In the genomic region with DNA sequence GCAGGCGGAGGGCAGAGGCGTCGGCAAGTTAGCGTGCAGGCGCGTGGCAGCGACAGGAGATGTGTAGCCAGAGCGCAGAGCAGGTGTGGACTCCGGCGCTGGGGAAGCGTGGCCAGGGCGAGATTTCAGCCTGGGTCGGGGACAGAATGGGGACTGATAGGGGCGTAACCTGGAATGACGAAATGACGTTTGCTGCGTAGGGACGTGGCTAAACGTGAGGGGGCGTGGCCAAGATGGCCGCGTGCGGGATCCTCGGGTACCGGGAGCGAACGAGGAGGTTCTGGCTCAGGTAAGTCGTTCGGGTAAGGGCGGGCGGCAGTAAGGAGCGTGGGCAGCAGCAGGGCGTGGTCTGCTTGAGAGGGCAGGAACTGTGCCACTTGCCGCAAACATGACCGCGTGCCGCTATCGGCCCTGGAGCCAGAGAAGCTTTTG, we compare ENCODE assay signal across 1 cellular context.
A peak's percentile ranks its signal among the peaks of the same experiment; 100 is the strongest.
TF ChIP-seq lines count a peak whose summit lies in the region.

No MANE protein-coding gene starts in this region.

TF ChIP-seq in HepG2, 621 proteins besides CTCF, POLR2A, EP300 and RAD21 (continued from another document and continues in another):
- peak; percentile 92 for TF ChIP-seq ZHX1 (CRISPR knock-in tag; IDR thresholded peaks at IDR 0.05; ENCODE audit: low read depth)
- peak; percentile 60 for TF ChIP-seq GABPB1 (CRISPR knock-in tag; IDR thresholded peaks at IDR 0.05)
- no peak; the same call in 1 of the 2 replicates for TF ChIP-seq ZNF563 (CRISPR knock-in tag; IDR thresholded peaks at IDR 0.05)
- peak; percentile 8 for TF ChIP-seq NAIF1 (CRISPR knock-in tag; IDR thresholded peaks at IDR 0.05; ENCODE audit: borderline replicate concordance)
- TF ChIP-seq ERF (CRISPR knock-in tag; IDR thresholded peaks at IDR 0.05): no peak
- TF ChIP-seq CEBPB (IDR thresholded peaks at IDR 0.05; ENCODE audit: borderline replicate concordance, low read depth, low read length): peak; percentile 9; the same call in 1 of the 2 replicates
- TF ChIP-seq, protein P1, sequence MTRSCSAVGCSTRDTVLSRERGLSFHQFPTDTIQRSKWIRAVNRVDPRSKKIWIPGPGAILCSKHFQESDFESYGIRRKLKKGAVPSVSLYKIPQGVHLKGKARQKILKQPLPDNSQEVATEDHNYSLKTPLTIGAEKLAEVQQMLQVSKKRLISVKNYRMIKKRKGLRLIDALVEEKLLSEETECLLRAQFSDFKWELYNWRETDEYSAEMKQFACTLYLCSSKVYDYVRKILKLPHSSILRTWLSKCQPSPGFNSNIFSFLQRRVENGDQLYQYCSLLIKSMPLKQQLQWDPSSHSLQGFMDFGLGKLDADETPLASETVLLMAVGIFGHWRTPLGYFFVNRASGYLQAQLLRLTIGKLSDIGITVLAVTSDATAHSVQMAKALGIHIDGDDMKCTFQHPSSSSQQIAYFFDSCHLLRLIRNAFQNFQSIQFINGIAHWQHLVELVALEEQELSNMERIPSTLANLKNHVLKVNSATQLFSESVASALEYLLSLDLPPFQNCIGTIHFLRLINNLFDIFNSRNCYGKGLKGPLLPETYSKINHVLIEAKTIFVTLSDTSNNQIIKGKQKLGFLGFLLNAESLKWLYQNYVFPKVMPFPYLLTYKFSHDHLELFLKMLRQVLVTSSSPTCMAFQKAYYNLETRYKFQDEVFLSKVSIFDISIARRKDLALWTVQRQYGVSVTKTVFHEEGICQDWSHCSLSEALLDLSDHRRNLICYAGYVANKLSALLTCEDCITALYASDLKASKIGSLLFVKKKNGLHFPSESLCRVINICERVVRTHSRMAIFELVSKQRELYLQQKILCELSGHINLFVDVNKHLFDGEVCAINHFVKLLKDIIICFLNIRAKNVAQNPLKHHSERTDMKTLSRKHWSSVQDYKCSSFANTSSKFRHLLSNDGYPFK (CRISPR knock-in tag; IDR thresholded peaks at IDR 0.05; ENCODE audit: borderline replicate concordance): peak; percentile 93
- TF ChIP-seq MAFG (CRISPR knock-in tag; IDR thresholded peaks at IDR 0.05): no peak
- TF ChIP-seq HOMEZ (CRISPR knock-in tag; IDR thresholded peaks at IDR 0.05; ENCODE audit: low read depth): no peak
- peak; percentile 55 for TF ChIP-seq ASH2L (IDR thresholded peaks at IDR 0.05; ENCODE audit: insufficient read length, low read depth, low read length)
- TF ChIP-seq RBFOX2 (IDR thresholded peaks at IDR 0.05; ENCODE audit: low read depth, low read length): peak; percentile 68
- TF ChIP-seq IKZF1 (IDR thresholded peaks at IDR 0.05): no peak
- TF ChIP-seq TAF1 (CRISPR knock-in tag; IDR thresholded peaks at IDR 0.05): peak; percentile 57; the same call in 1 of the 2 replicates
- TF ChIP-seq TEAD2 (CRISPR knock-in tag; IDR thresholded peaks at IDR 0.05): no peak
- TF ChIP-seq KAT7 (CRISPR knock-in tag; IDR thresholded peaks at IDR 0.05; ENCODE audit: borderline replicate concordance): peak; percentile 51; the same call in 1 of the 2 replicates
- peak; percentile 33 for TF ChIP-seq CBX1 (IDR thresholded peaks at IDR 0.05; ENCODE audit: low read depth)
- peak; percentile 42; the same call in 1 of the 2 replicates for TF ChIP-seq THAP11 (CRISPR knock-in tag; IDR thresholded peaks at IDR 0.05)
- TF ChIP-seq, protein P2, sequence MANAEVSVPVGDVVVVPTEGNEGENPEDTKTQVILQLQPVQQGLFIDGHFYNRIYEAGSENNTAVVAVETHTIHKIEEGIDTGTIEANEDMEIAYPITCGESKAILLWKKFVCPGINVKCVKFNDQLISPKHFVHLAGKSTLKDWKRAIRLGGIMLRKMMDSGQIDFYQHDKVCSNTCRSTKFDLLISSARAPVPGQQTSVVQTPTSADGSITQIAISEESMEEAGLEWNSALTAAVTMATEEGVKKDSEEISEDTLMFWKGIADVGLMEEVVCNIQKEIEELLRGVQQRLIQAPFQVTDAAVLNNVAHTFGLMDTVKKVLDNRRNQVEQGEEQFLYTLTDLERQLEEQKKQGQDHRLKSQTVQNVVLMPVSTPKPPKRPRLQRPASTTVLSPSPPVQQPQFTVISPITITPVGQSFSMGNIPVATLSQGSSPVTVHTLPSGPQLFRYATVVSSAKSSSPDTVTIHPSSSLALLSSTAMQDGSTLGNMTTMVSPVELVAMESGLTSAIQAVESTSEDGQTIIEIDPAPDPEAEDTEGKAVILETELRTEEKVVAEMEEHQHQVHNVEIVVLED (CRISPR knock-in tag; IDR thresholded peaks at IDR 0.05; ENCODE audit: borderline replicate concordance): peak; percentile 99
- 0 out of 2 replicates have a peak, but pooled peaks have one; percentile 29 for TF ChIP-seq SAFB2 (CRISPR knock-in tag; IDR thresholded peaks at IDR 0.05; ENCODE audit: borderline replicate concordance, low read depth)
- TF ChIP-seq, protein P3, sequence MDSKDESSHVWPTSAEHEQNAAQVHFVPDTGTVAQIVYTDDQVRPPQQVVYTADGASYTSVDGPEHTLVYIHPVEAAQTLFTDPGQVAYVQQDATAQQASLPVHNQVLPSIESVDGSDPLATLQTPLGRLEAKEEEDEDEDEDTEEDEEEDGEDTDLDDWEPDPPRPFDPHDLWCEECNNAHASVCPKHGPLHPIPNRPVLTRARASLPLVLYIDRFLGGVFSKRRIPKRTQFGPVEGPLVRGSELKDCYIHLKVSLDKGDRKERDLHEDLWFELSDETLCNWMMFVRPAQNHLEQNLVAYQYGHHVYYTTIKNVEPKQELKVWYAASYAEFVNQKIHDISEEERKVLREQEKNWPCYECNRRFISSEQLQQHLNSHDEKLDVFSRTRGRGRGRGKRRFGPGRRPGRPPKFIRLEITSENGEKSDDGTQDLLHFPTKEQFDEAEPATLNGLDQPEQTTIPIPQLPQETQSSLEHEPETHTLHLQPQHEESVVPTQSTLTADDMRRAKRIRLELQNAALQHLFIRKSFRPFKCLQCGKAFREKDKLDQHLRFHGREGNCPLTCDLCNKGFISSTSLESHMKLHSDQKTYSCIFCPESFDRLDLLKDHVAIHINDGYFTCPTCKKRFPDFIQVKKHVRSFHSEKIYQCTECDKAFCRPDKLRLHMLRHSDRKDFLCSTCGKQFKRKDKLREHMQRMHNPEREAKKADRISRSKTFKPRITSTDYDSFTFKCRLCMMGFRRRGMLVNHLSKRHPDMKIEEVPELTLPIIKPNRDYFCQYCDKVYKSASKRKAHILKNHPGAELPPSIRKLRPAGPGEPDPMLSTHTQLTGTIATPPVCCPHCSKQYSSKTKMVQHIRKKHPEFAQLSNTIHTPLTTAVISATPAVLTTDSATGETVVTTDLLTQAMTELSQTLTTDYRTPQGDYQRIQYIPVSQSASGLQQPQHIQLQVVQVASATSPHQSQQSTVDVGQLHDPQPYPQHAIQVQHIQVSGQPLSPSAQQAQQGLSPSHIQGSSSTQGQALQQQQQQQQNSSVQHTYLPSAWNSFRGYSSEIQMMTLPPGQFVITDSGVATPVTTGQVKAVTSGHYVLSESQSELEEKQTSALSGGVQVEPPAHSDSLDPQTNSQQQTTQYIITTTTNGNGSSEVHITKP (CRISPR knock-in tag; IDR thresholded peaks at IDR 0.05; ENCODE audit: low read depth): no peak
- TF ChIP-seq SPEN (CRISPR knock-in tag; IDR thresholded peaks at IDR 0.05; ENCODE audit: low read depth): peak; percentile 64; the same call in 1 of the 2 replicates
- TF ChIP-seq, protein P4, sequence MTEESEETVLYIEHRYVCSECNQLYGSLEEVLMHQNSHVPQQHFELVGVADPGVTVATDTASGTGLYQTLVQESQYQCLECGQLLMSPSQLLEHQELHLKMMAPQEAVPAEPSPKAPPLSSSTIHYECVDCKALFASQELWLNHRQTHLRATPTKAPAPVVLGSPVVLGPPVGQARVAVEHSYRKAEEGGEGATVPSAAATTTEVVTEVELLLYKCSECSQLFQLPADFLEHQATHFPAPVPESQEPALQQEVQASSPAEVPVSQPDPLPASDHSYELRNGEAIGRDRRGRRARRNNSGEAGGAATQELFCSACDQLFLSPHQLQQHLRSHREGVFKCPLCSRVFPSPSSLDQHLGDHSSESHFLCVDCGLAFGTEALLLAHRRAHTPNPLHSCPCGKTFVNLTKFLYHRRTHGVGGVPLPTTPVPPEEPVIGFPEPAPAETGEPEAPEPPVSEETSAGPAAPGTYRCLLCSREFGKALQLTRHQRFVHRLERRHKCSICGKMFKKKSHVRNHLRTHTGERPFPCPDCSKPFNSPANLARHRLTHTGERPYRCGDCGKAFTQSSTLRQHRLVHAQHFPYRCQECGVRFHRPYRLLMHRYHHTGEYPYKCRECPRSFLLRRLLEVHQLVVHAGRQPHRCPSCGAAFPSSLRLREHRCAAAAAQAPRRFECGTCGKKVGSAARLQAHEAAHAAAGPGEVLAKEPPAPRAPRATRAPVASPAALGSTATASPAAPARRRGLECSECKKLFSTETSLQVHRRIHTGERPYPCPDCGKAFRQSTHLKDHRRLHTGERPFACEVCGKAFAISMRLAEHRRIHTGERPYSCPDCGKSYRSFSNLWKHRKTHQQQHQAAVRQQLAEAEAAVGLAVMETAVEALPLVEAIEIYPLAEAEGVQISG (CRISPR knock-in tag; IDR thresholded peaks at IDR 0.05): peak; percentile 3
- 0 out of 2 replicates have a peak, but pooled peaks have one; percentile 13 for TF ChIP-seq CEBPG (CRISPR knock-in tag; IDR thresholded peaks at IDR 0.05)
- TF ChIP-seq, protein P5, sequence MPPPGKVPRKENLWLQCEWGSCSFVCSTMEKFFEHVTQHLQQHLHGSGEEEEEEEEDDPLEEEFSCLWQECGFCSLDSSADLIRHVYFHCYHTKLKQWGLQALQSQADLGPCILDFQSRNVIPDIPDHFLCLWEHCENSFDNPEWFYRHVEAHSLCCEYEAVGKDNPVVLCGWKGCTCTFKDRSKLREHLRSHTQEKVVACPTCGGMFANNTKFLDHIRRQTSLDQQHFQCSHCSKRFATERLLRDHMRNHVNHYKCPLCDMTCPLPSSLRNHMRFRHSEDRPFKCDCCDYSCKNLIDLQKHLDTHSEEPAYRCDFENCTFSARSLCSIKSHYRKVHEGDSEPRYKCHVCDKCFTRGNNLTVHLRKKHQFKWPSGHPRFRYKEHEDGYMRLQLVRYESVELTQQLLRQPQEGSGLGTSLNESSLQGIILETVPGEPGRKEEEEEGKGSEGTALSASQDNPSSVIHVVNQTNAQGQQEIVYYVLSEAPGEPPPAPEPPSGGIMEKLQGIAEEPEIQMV (CRISPR knock-in tag; IDR thresholded peaks at IDR 0.05; ENCODE audit: low read depth): 0 out of 2 replicates have a peak, but pooled peaks have one; percentile 0
- no peak for TF ChIP-seq HNF4A (CRISPR knock-in tag; IDR thresholded peaks at IDR 0.05)
- 0 out of 2 replicates have a peak, but pooled peaks have one; percentile 51 for TF ChIP-seq ZMAT3 (CRISPR knock-in tag; conservative IDR thresholded peaks at IDR 0.05)
- TF ChIP-seq KLF12 (CRISPR knock-in tag; IDR thresholded peaks at IDR 0.05; ENCODE audit: borderline replicate concordance): 0 out of 2 replicates have a peak, but pooled peaks have one; percentile 36
- TF ChIP-seq PAXIP1 (CRISPR knock-in tag; conservative IDR thresholded peaks at IDR 0.05): 0 out of 2 replicates have a peak, but pooled peaks have one; percentile 3
- TF ChIP-seq ZNF326 (CRISPR knock-in tag; IDR thresholded peaks at IDR 0.05; ENCODE audit: borderline replicate concordance): no peak
- peak; percentile 12; the same call in 1 of the 2 replicates for TF ChIP-seq DMAP1 (CRISPR knock-in tag; IDR thresholded peaks at IDR 0.05)
